Comparison of ENCODE assay signal across 15 cellular contexts in the genomic region with DNA sequence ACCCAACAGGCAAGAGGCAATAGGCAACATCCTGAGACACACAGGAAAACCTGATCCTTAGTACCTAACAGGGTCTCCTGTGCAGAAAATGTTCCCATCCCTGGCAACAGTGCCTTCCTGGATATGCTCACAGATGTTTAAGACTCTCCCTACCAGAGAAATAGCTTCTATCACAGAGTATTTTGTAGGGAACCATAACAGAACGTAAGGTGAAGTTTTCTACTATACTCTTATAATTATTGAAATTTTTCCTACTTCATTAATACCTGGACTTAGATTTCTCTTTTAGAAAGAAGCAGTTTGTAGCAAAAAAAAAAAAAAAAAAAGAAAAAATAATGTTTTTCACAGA. TPM values are rescaled to one million over a fixed set of nuclear protein-coding genes. Genes with fewer than 3 reads are reported as not detected.
DNase-seq lines count a peak whose midpoint lies in the region; ATAC-seq, FAIRE-seq and TF ChIP-seq lines count a peak whose summit lies in the region.
"Had no signal": no experiment of that assay in that cellular context is flagged by ENCODE, and none has a peak within 500 bp of the region (broad histone marks: within the 10 kb centered on the region; RNA-seq: fewer than 3 reads in every experiment).

No MANE protein-coding gene starts in this region.

- no peak for TF ChIP-seq POLR2A in GM18505 (IDR thresholded peaks at IDR 0.05; ENCODE audit: borderline replicate concordance, extremely low read depth, insufficient read depth, insufficient read length)

- H3K9me3 ChIP-seq in osteoblast (ENCODE audit: low read depth, low read length): no peaks in the 10 kb centered on the region
- H3K9me3 ChIP-seq: breast epithelium had no signal

- intact Hi-C loops in dendritic cell treated with granulocyte-macrophage colony-stimulating factor and Interleukin-4, amounts not matched to agents 40 ng/mL and 50 ng/mL, for 4 days (cut with micrococcal nuclease): loop anchor here (2.0 kb wide), 1 partner anchor 282 kb away; the partner anchor contains the start of gene PHF3

- no peak for DNase-seq in osteoblast (ENCODE audit: insufficient read length, low spot score, missing footprints)
- no peak for DNase-seq in RCC 7860 (ENCODE audit: low spot score)
- DNase-seq in GM03348 (ENCODE audit: low spot score): no peak
- DNase-seq in ecto neural progenitor cell (ENCODE audit: low spot score): no peak
- DNase-seq: stimulated activated CD4-positive, alpha-beta T cell treated with anti-CD3 and anti-CD28 coated beads, Interleukin-2, amount 100 ng/mL, for 24 hours had no signal

- H3K27me3 Mint-ChIP-seq in dendritic cell treated with granulocyte-macrophage colony-stimulating factor and Interleukin-4, amounts not matched to agents 40 ng/mL and 50 ng/mL, for 4 days: peaks cover 3% of the 10 kb centered on the region
- H3K27me3 Mint-ChIP-seq: type B pancreatic cell had no signal

- no peak overlapping the region for H3K4me3 ChIP-seq in osteoblast (ENCODE audit: insufficient read depth, low read length)
- H3K4me3 ChIP-seq: breast epithelium had no signal

- no peaks in the 10 kb centered on the region for H3K36me3 Mint-ChIP-seq in dendritic cell treated with granulocyte-macrophage colony-stimulating factor and Interleukin-4, amounts not matched to agents 40 ng/mL and 50 ng/mL, for 4 days (ENCODE audit: low read depth)
- H3K36me3 Mint-ChIP-seq: type B pancreatic cell had no signal

- H3K9me3 Mint-ChIP-seq in dendritic cell treated with granulocyte-macrophage colony-stimulating factor and Interleukin-4, amounts not matched to agents 40 ng/mL and 50 ng/mL, for 4 days: no peaks in the 10 kb centered on the region
- H3K9me3 Mint-ChIP-seq: type B pancreatic cell had no signal

- peaks cover 9% of the 10 kb centered on the region for H3K4me1 ChIP-seq in osteoblast (ENCODE audit: insufficient read depth, low read length)
- H3K4me1 ChIP-seq: breast epithelium had no signal

- H3K4me2 ChIP-seq in osteoblast (ENCODE audit: insufficient read depth, low read length): no peak overlapping the region

- ATAC-seq in GM18505 (IDR thresholded peaks at IDR 0.05; ENCODE audit: unreplicated experiment) (peak; percentile 3), HG03521 (IDR thresholded peaks at IDR 0.05; ENCODE audit: unreplicated experiment) (peak; percentile 10)

- no peaks in the 10 kb centered on the region for H3K27me3 ChIP-seq in osteoblast (ENCODE audit: insufficient read depth, low read length)
- H3K27me3 ChIP-seq: breast epithelium had no signal

- H3K4me1 Mint-ChIP-seq in dendritic cell treated with granulocyte-macrophage colony-stimulating factor and Interleukin-4, amounts not matched to agents 40 ng/mL and 50 ng/mL, for 4 days (ENCODE audit: low read depth): peaks cover 29% of the 10 kb centered on the region

- H3K27ac ChIP-seq in osteoblast (ENCODE audit: low read depth, low read length): no peak overlapping the region
- H3K27ac ChIP-seq: breast epithelium had no signal

- peak overlapping the region; percentile 70 for H3K4me3 Mint-ChIP-seq in dendritic cell treated with granulocyte-macrophage colony-stimulating factor and Interleukin-4, amounts not matched to agents 40 ng/mL and 50 ng/mL, for 4 days
- H3K4me3 Mint-ChIP-seq: activated naive CD4-positive, alpha-beta T cell treated with anti-CD3 and anti-CD28 coated beads for 36 hours; type B pancreatic cell had no signal

- FAIRE-seq in RCC 7860 (lab: Jason Lieb, UNC): no peak

- no peaks in the 10 kb centered on the region for H3K79me2 ChIP-seq in osteoblast (ENCODE audit: insufficient read depth, low read length)

- no peaks in the 10 kb centered on the region for H4K20me1 ChIP-seq in osteoblast (ENCODE audit: insufficient read depth, low read length)

- no peaks in the 10 kb centered on the region for H3K36me3 ChIP-seq in osteoblast (ENCODE audit: insufficient read depth, low read length)
- H3K36me3 ChIP-seq: breast epithelium had no signal

- no peak for TF ChIP-seq CTCF in osteoblast (IDR thresholded peaks at IDR 0.05; ENCODE audit: extremely low read depth, low read depth, low read length)

- peak overlapping the region; percentile 47 for H2AFZ ChIP-seq in osteoblast (ENCODE audit: low read length)

- peak overlapping the region; percentile 69 for H3K27ac Mint-ChIP-seq in dendritic cell treated with granulocyte-macrophage colony-stimulating factor and Interleukin-4, amounts not matched to agents 40 ng/mL and 50 ng/mL, for 4 days
- H3K27ac Mint-ChIP-seq: activated naive CD4-positive, alpha-beta T cell treated with anti-CD3 and anti-CD28 coated beads for 36 hours; type B pancreatic cell had no signal

RNA-seq across cellular contexts. Expression of gene LGSN, which starts 33.5 kb away (rescaled TPM):
- not detected in 2 replicates for total RNA-seq in osteoblast
- total RNA-seq: activated naive CD4-positive, alpha-beta T cell treated with anti-CD3 and anti-CD28 coated beads for 36 hours; breast epithelium; G401; glomerular endothelial cell; H4; HT-29 had no signal
